17 cellular contexts compared by ENCODE assay signal in the genomic region with DNA sequence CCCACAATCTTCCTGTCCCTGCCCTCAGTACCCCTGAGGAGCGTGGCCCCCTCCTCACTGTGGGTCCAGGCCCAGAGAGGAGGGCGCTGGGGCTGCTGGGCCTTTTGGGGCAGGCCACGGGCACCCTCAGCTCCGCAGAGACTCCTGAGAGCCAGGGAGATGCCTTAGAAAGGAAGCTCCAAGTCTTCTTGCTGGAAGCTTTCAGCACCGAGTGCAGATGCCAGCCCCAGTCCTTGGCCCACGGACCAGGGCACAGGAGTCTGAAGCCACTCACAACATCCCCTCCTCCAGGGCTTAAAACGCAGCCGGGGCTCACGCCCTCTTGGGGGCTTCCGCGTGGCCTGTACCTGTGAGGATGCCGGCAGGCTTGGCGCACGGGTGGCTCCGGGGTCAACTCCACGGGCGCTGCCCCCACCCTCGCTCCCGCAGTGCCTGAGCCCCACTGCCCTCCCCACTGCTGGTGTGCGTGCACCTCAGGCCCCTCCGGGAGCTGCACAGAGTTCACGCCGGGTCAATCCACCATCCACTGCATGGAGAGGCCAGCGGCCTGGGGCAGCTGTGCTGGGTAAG.
A peak's percentile ranks its signal among the peaks of the same experiment; 100 is the strongest.
DNase-seq lines count a peak whose midpoint lies in the region; ATAC-seq, FAIRE-seq and TF ChIP-seq lines count a peak whose summit lies in the region.
"Had no signal": no experiment of that assay in that cellular context is flagged by ENCODE, and none has a peak within 500 bp of the region (broad histone marks: within the 10 kb centered on the region; RNA-seq: fewer than 3 reads in every experiment).

No MANE protein-coding gene starts in this region.

- DNase-seq in right lobe of liver (peak; percentile 14 to 40 (median 31)), HepG2 (ENCODE audit: low spot score) (no peak), heart left ventricle (peak in 4 of 5 donors; percentile 13 to 51 (median 16)), lower lobe of right lung (peak; percentile 38), aorta (peak in 1 of 2 donors; percentile 71), thyroid gland (no peak)
- DNase-seq: CD4-positive, CD25-positive, alpha-beta regulatory T cell; H9; MV-4-11; NCI-H1417 treated with DMSO at 0.1 percent for 48 hours; NCI-H2029 treated with DMSO at 0.1 percent for 48 hours; NCI-H524 treated with DMSO at 0.1 percent for 48 hours; RPMI8226 had no signal

- no peak for TF ChIP-seq POLR2A in right lobe of liver (IDR thresholded peaks at IDR 0.05)
- no peak for TF ChIP-seq POLR2A in HepG2 (IDR thresholded peaks at IDR 0.05; ENCODE audit: insufficient read depth in 1 of 2, low read depth in 2 of 2, low read length in 2 of 2)
- no peak for TF ChIP-seq POLR2A in heart left ventricle (IDR thresholded peaks at IDR 0.05)
- TF ChIP-seq POLR2A in thyroid gland (IDR thresholded peaks at IDR 0.05) = no peak

- POLR2A ChIA-PET in HepG2 (lab: Yijun Ruan, JAX) = no interaction called here

- no peaks in the 10 kb centered on the region for H3K27me3 ChIP-seq in right lobe of liver
- H3K27me3 ChIP-seq in HepG2 (ENCODE audit: control insufficient read depth in 1 of 2, insufficient read depth in 2 of 2, low read length in 2 of 2) = peaks cover 4 to 42% of the 10 kb centered on the region in 2 experiments
- H3K27me3 ChIP-seq in heart left ventricle = peaks cover 0 to 2% (median 0%) of the 10 kb centered on the region in 9 donors
- H3K27me3 ChIP-seq in lower lobe of right lung (ENCODE audit: low read depth) = peaks cover 3% of the 10 kb centered on the region
- no peaks in the 10 kb centered on the region for H3K27me3 ChIP-seq in aorta (ENCODE audit: control insufficient read depth in 1 of 2, insufficient read depth in 2 of 2, low read length in 1 of 2)
- H3K27me3 ChIP-seq in thyroid gland = no peaks in the 10 kb centered on the region

- no peaks in the 10 kb centered on the region for H3K79me2 ChIP-seq in HepG2 (ENCODE audit: insufficient read depth, low read length)

- H3K9ac ChIP-seq in HepG2 (ENCODE audit: insufficient read depth, low read depth, low read length) = no peak overlapping the region

- no peak for TF ChIP-seq RAD21 in HepG2 (CRISPR knock-in tag; IDR thresholded peaks at IDR 0.05)

- H4K20me1 ChIP-seq in HepG2 (ENCODE audit: insufficient read depth, low read length) = no peaks in the 10 kb centered on the region

- no peak overlapping the region for H2AFZ ChIP-seq in HepG2 (ENCODE audit: low read length)

- intact Hi-C loops in right lobe of liver (cut with DNase I) = no loop called here
- intact Hi-C loops in HepG2 (cut with micrococcal nuclease; ENCODE audit: unreplicated experiment) = no loop called here
- intact Hi-C loops in heart left ventricle (cut with DNase I) = no loop called here
- intact Hi-C loops in lower lobe of right lung (cut with DNase I) = no loop called here
- intact Hi-C loops in aorta (cut with DNase I) = no loop called here
- intact Hi-C loops in thyroid gland (cut with DNase I) = no loop called here

- FAIRE-seq in HepG2 (lab: Jason Lieb, UNC) = no peak
- FAIRE-seq: GM12878, GM18507 had no signal

- no TSS peak for BruUV-seq in HepG2 (replicated peaks; lab: Mats Ljungman, UMichigan)

- TF ChIP-seq CTCF in right lobe of liver (IDR thresholded peaks at IDR 0.05) (no peak), HepG2 (CRISPR knock-in tag; IDR thresholded peaks at IDR 0.05) (no peak), heart left ventricle (IDR thresholded peaks at IDR 0.05) (no peak), lower lobe of right lung (IDR thresholded peaks at IDR 0.05) (no peak), thyroid gland (IDR thresholded peaks at IDR 0.05) (no peak)

- H3K4me2 ChIP-seq in HepG2 (ENCODE audit: low read depth, low read length) = no peak overlapping the region

- CTCF ChIA-PET in HepG2 (lab: Yijun Ruan, JAX; ENCODE audit: low intra/inter-chr PET ratio, low total read pairs) = no interaction called here

- H3K4me1 ChIP-seq in right lobe of liver = no peaks in the 10 kb centered on the region
- H3K4me1 ChIP-seq in HepG2 (ENCODE audit: insufficient read depth, low read length) = no peaks in the 10 kb centered on the region
- H3K4me1 ChIP-seq in heart left ventricle = peaks cover 0 to 23% (median 8%) of the 10 kb centered on the region in 12 donors
- no peaks in the 10 kb centered on the region for H3K4me1 ChIP-seq in lower lobe of right lung
- H3K4me1 ChIP-seq in aorta (ENCODE audit: control insufficient read depth in 1 of 2, insufficient read depth in 2 of 2, low read length in 2 of 2) = no peaks in the 10 kb centered on the region
- H3K4me1 ChIP-seq in thyroid gland = no peaks in the 10 kb centered on the region

- H3K27ac ChIP-seq in right lobe of liver = no peak overlapping the region
- H3K27ac ChIP-seq in HepG2 (ENCODE audit: extremely low read length, insufficient read depth, low read length) = no peak overlapping the region
- no peak overlapping the region for H3K27ac ChIP-seq in heart left ventricle
- no peak overlapping the region for H3K27ac ChIP-seq in lower lobe of right lung
- no peak overlapping the region for H3K27ac ChIP-seq in aorta (ENCODE audit: low read depth in 1 of 2, low read length in 2 of 2)
- no peak overlapping the region for H3K27ac ChIP-seq in thyroid gland

- WGBS in right lobe of liver (ENCODE audit: insufficient coverage, low coverage, low lambda C conversion rate, missing lambda C conversion rate) = 80% methylated on average over 6 of the region's 24 CpGs
- WGBS in HepG2 (ENCODE audit: low lambda C conversion rate) = 22% methylated on average over 4 of the region's 24 CpGs
- WGBS in heart left ventricle, 4 donors = 90 to 95% (median 93%) methylated on average over 16 to 24 of the region's 24 CpGs
- 92 to 94% methylated on average over 24 of the region's 24 CpGs for WGBS in aorta, 2 donors
- WGBS in thyroid gland, 2 donors = 85 to 89% methylated on average over 7 to 15 of the region's 24 CpGs

- H3K4me3 ChIP-seq in right lobe of liver (no peak overlapping the region), HepG2 (replicated peaks in 1 of 3; ENCODE audit: insufficient read depth in 1 of 3, low read depth in 2 of 3, low read length in 3 of 3) (no peak overlapping the region), heart left ventricle (no peak overlapping the region), lower lobe of right lung (no peak overlapping the region), aorta (ENCODE audit: low read length in 2 of 2) (no peak overlapping the region), thyroid gland (replicated peaks in 1 of 3) (no peak overlapping the region)
- H3K4me3 ChIP-seq: GM12878 had no signal

- TF ChIP-seq EP300 in HepG2 (IDR thresholded peaks at IDR 0.05; ENCODE audit: low read depth in 2 of 2, low read length in 2 of 2) = no peak
- TF ChIP-seq EP300 in HepG2 (CRISPR knock-in tag; IDR thresholded peaks at IDR 0.05; ENCODE audit: borderline replicate concordance) = no peak

- H3K9me3 ChIP-seq in right lobe of liver (no peaks in the 10 kb centered on the region), HepG2 (ENCODE audit: low read length) (no peaks in the 10 kb centered on the region), heart left ventricle (no peaks in the 10 kb centered on the region), lower lobe of right lung (no peaks in the 10 kb centered on the region), aorta (ENCODE audit: control insufficient read depth, low read length) (no peaks in the 10 kb centered on the region), thyroid gland (no peaks in the 10 kb centered on the region)

- ATAC-seq in right lobe of liver (no peak), HepG2 (no peak), heart left ventricle (no peak), lower lobe of right lung (no peak), aorta (ENCODE audit: low FRiP score) (peak; percentile 6), HG03039 (IDR thresholded peaks at IDR 0.05; ENCODE audit: unreplicated experiment) (no peak), HG03457 (IDR thresholded peaks at IDR 0.05; ENCODE audit: unreplicated experiment) (no peak)
- ATAC-seq: GM12878 had no signal

- in situ Hi-C loops in HepG2 (cut with HindIII; ENCODE audit: extremely low pct_ligation_motif_present, low pct_unique_long_range_greater_than_20kb) = no loop called here

- H3K36me3 ChIP-seq in right lobe of liver (no peaks in the 10 kb centered on the region), HepG2 (replicated peaks in 1 of 2; ENCODE audit: control insufficient read depth in 1 of 2, insufficient read depth in 2 of 2, low read length in 2 of 2) (no peaks in the 10 kb centered on the region), heart left ventricle (no peaks in the 10 kb centered on the region), lower lobe of right lung (no peaks in the 10 kb centered on the region), aorta (ENCODE audit: control insufficient read depth in 1 of 2, insufficient read depth in 2 of 2, low read length in 1 of 2) (no peaks in the 10 kb centered on the region), thyroid gland (no peaks in the 10 kb centered on the region)

TF ChIP-seq in HepG2, 621 proteins besides CTCF, POLR2A, EP300 and RAD21 (continues in another document):
- TF ChIP-seq ZNF879 (CRISPR knock-in tag; IDR thresholded peaks at IDR 0.05) (no peak), U2AF1 (optimal IDR thresholded peaks at IDR 0.05; ENCODE audit: low read depth, low read length) (no peak), SPEN (CRISPR knock-in tag; IDR thresholded peaks at IDR 0.05; ENCODE audit: low read depth) (no peak), ZMYM3 (CRISPR knock-in tag; IDR thresholded peaks at IDR 0.05) (no peak)

Comparison
In these comparisons a context has a peak if more than half of its experiments do, and no peak if none do; other contexts are left out.
1. DNase-seq: peak in right lobe of liver (3 of 3), heart left ventricle (4 of 5) and lower lobe of right lung (single experiment); none in HepG2 (single experiment) and thyroid gland (0 of 2).